In the genomic region with DNA sequence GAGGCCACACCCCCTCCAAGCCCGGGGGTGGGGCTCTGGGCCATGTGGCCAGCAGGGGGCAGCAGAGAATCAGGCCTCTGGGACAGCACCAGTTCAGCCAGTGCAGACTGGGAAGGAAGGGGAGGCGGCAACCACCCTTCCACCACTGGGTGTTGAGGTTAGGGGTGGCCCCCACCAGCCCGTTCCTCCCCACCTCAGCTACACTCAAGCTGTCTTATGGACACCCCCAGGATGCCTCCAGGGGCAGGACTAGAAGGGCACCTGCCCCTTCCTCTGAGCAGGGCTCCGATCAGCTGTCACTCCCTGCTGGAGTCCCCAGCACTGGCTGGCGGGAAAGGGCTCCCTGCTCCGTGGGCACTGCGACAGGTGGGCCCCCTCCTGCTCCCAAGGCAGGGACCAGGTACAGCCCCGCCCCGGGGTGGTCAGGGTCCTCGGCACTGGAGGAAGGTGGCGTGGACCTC, we compare ENCODE assay signal across 8 cellular contexts. TPM values are rescaled to one million over a fixed set of nuclear protein-coding genes. Genes with fewer than 3 reads are reported as not detected.
A peak's percentile ranks its signal among the peaks of the same experiment; 100 is the strongest.
DNase-seq lines count a peak whose midpoint lies in the region; ATAC-seq lines count a peak whose summit lies in the region.

No MANE protein-coding gene starts in this region.

- H3K36me3 ChIP-seq in NT2/D1 (ENCODE audit: insufficient read depth, insufficient read length, low read length): peaks cover 96% of the 10 kb centered on the region

- peak overlapping the region; percentile 17 for H3K9ac ChIP-seq in NT2/D1 (ENCODE audit: insufficient read length, low read depth)

- H3K9me3 ChIP-seq in NT2/D1 (ENCODE audit: insufficient read depth, low read length): no peaks in the 10 kb centered on the region

- peak; percentile 83 for ATAC-seq in GM18520 (IDR thresholded peaks at IDR 0.05; ENCODE audit: unreplicated experiment)
- ATAC-seq in HG03025 (IDR thresholded peaks at IDR 0.05; ENCODE audit: low FRiP score, unreplicated experiment): peak; percentile 72
- peak; percentile 90 to 91 for ATAC-seq in naive B cell (ENCODE audit: low read depth in 2 of 2)
- ATAC-seq in stimulated activated effector memory CD8-positive, alpha-beta T cell treated with anti-CD3 and anti-CD28 coated beads, Interleukin-12 subunit alpha, Interleukin-12 subunit beta, amount 100 ng/mL, for 72 hours: peak; percentile 88

- H3K9me3 Mint-ChIP-seq in naive B cell: no peaks in the 10 kb centered on the region
- H3K9me3 Mint-ChIP-seq in stimulated activated effector memory CD8-positive, alpha-beta T cell treated with anti-CD3 and anti-CD28 coated beads, Interleukin-12 subunit alpha, Interleukin-12 subunit beta, amount 100 ng/mL, for 72 hours: no peaks in the 10 kb centered on the region

- peak overlapping the region in 1 of 6 donors; percentile 47 for H3K27ac Mint-ChIP-seq in naive B cell
- H3K27ac Mint-ChIP-seq in stimulated activated effector memory CD8-positive, alpha-beta T cell treated with anti-CD3 and anti-CD28 coated beads, Interleukin-12 subunit alpha, Interleukin-12 subunit beta, amount 100 ng/mL, for 72 hours: no peak overlapping the region

- no peaks in the 10 kb centered on the region for H3K27me3 ChIP-seq in NT2/D1 (ENCODE audit: insufficient read depth, insufficient read length)

- H3K4me3 Mint-ChIP-seq in naive B cell: no peak overlapping the region
- no peak overlapping the region for H3K4me3 Mint-ChIP-seq in stimulated activated effector memory CD8-positive, alpha-beta T cell treated with anti-CD3 and anti-CD28 coated beads, Interleukin-12 subunit alpha, Interleukin-12 subunit beta, amount 100 ng/mL, for 72 hours

- peaks cover 0 to 6% (median 0%) of the 10 kb centered on the region in 3 donors for H3K4me1 Mint-ChIP-seq in naive B cell
- peaks cover 13% of the 10 kb centered on the region for H3K4me1 Mint-ChIP-seq in stimulated activated effector memory CD8-positive, alpha-beta T cell treated with anti-CD3 and anti-CD28 coated beads, Interleukin-12 subunit alpha, Interleukin-12 subunit beta, amount 100 ng/mL, for 72 hours

- peaks cover 0 to 6% of the 10 kb centered on the region in 2 donors for H3K36me3 Mint-ChIP-seq in naive B cell
- peaks cover 15% of the 10 kb centered on the region for H3K36me3 Mint-ChIP-seq in stimulated activated effector memory CD8-positive, alpha-beta T cell treated with anti-CD3 and anti-CD28 coated beads, Interleukin-12 subunit alpha, Interleukin-12 subunit beta, amount 100 ng/mL, for 72 hours

- peaks cover 39% of the 10 kb centered on the region for H3K4me1 ChIP-seq in NT2/D1 (ENCODE audit: insufficient read depth, insufficient read length)

- peak; percentile 40 to 42 for DNase-seq in AML-193 (lab: John Stamatoyannopoulos, UW)
- DNase-seq in NT2/D1 (ENCODE audit: low read depth, low spot score): no peak
- peak; percentile 75 for DNase-seq in activated CD8-positive, alpha-beta memory T cell treated with anti-CD3 and anti-CD28 coated beads, Interleukin-2, amount 50 U/mL, for 24 hours (ENCODE audit: extremely low read depth)
- peak; percentile 99 for DNase-seq in epidermal melanocyte (ENCODE audit: insufficient read length, low spot score)
- peak; percentile 68 for DNase-seq in naive B cell
- DNase-seq in stimulated activated effector memory CD8-positive, alpha-beta T cell treated with anti-CD3 and anti-CD28 coated beads, Interleukin-12 subunit alpha, Interleukin-12 subunit beta, amount 100 ng/mL, for 72 hours (ENCODE audit: low spot score in 2 of 2): peak; percentile 98

- H3K27me3 Mint-ChIP-seq in naive B cell: no peaks in the 10 kb centered on the region

- H3K4me3 ChIP-seq in NT2/D1 (ENCODE audit: insufficient read length, low read depth): no peak overlapping the region

RNA-seq across cellular contexts. Expression of a gene that starts 21.8 kb away (rescaled TPM):
- 10 to 100 TPM in 3 of 6 donors, 1 to 10 TPM in 3; 6.1 to 27.2 (median 10.0) TPM for polyA plus RNA-seq in naive B cell (ENCODE audit: low read depth in 6 of 6)

RNA-seq across cellular contexts. Expression of a gene that starts 44.9 kb away (rescaled TPM):
- polyA plus RNA-seq in naive B cell (ENCODE audit: low read depth in 6 of 6): 1 to 10 TPM in 2 of 6 donors, under 1 TPM in 1, not detected in 3; 0.54 to 1.3 (median 1.0) TPM
